1 cellular context compared by ENCODE assay signal in genomic region chr4:89110986-89111832, GRCh38.
TF ChIP-seq lines count a peak whose summit lies in the region.

TIGD2 (plus strand) TSS chr4:89111533; CDS start chr4:89112975, 1,442 bp downstream.

TF ChIP-seq in HepG2, 621 proteins besides CTCF, POLR2A, EP300 and RAD21 (continued from another document and continues in another):
- peak; percentile 59 to 79; a peak in 1 of 4 replicates for TF ChIP-seq HMGXB4 (CRISPR knock-in tag; IDR thresholded peaks at IDR 0.05; ENCODE audit: borderline replicate concordance in 1 of 2, low read depth in 1 of 2)
- TF ChIP-seq CENPX (CRISPR knock-in tag; IDR thresholded peaks at IDR 0.05): no peak
- TF ChIP-seq, protein P1, sequence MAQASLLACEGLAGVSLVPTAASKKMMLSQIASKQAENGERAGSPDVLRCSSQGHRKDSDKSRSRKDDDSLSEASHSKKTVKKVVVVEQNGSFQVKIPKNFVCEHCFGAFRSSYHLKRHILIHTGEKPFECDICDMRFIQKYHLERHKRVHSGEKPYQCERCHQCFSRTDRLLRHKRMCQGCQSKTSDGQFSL (CRISPR knock-in tag; IDR thresholded peaks at IDR 0.05): no peak
- 0 out of 2 replicates have a peak, but pooled peaks have one; percentile 18 for TF ChIP-seq ZBTB26 (CRISPR knock-in tag; IDR thresholded peaks at IDR 0.05; ENCODE audit: borderline replicate concordance)
- peak; percentile 47 for TF ChIP-seq NFKBIZ (CRISPR knock-in tag; IDR thresholded peaks at IDR 0.05)
- TF ChIP-seq JUN (CRISPR knock-in tag; IDR thresholded peaks at IDR 0.05): no peak
- TF ChIP-seq ZSCAN29 (CRISPR knock-in tag; conservative IDR thresholded peaks at IDR 0.05): no peak
- no peak for TF ChIP-seq SMARCC2 (IDR thresholded peaks at IDR 0.05)
- TF ChIP-seq ZNF326 (CRISPR knock-in tag; IDR thresholded peaks at IDR 0.05; ENCODE audit: borderline replicate concordance): no peak
- no peak for TF ChIP-seq HCFC1 (IDR thresholded peaks at IDR 0.05; ENCODE audit: low read depth, low read length)
- peak; percentile 93; the same call in 1 of the 2 replicates for TF ChIP-seq ZNF790 (CRISPR knock-in tag; IDR thresholded peaks at IDR 0.05; ENCODE audit: borderline replicate concordance)
- no peak for TF ChIP-seq U2AF2 (IDR thresholded peaks at IDR 0.05; ENCODE audit: low read depth, low read length)
- TF ChIP-seq ATF7-NPFF (CRISPR knock-in tag; IDR thresholded peaks at IDR 0.05; ENCODE audit: low read depth): peak; percentile 82
- no peak for TF ChIP-seq SIX1 (CRISPR knock-in tag; IDR thresholded peaks at IDR 0.05; ENCODE audit: borderline replicate concordance)
- no peak for TF ChIP-seq NR2F6 (IDR thresholded peaks at IDR 0.05)
- TF ChIP-seq NR2F6 (CRISPR knock-in tag; IDR thresholded peaks at IDR 0.05): no peak
- TF ChIP-seq SMC3 (IDR thresholded peaks at IDR 0.05; ENCODE audit: low read length): no peak; the same call in 1 of the 2 replicates
- TF ChIP-seq ZNF280B (CRISPR knock-in tag; IDR thresholded peaks at IDR 0.05; ENCODE audit: borderline replicate concordance): peak; percentile 51; the same call in 1 of the 2 replicates
- TF ChIP-seq, protein P2, sequence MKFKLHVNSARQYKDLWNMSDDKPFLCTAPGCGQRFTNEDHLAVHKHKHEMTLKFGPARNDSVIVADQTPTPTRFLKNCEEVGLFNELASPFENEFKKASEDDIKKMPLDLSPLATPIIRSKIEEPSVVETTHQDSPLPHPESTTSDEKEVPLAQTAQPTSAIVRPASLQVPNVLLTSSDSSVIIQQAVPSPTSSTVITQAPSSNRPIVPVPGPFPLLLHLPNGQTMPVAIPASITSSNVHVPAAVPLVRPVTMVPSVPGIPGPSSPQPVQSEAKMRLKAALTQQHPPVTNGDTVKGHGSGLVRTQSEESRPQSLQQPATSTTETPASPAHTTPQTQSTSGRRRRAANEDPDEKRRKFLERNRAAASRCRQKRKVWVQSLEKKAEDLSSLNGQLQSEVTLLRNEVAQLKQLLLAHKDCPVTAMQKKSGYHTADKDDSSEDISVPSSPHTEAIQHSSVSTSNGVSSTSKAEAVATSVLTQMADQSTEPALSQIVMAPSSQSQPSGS (CRISPR knock-in tag; IDR thresholded peaks at IDR 0.05): no peak; the same call in 1 of the 2 replicates
- no peak for TF ChIP-seq KLF13 (CRISPR knock-in tag; IDR thresholded peaks at IDR 0.05)
- 0 out of 2 replicates have a peak, but pooled peaks have one; percentile 59 for TF ChIP-seq ZXDC (CRISPR knock-in tag; IDR thresholded peaks at IDR 0.05)
- peak; percentile 40; the same call in 1 of the 2 replicates for TF ChIP-seq ARNTL (CRISPR knock-in tag; IDR thresholded peaks at IDR 0.05)
- TF ChIP-seq, protein P3, sequence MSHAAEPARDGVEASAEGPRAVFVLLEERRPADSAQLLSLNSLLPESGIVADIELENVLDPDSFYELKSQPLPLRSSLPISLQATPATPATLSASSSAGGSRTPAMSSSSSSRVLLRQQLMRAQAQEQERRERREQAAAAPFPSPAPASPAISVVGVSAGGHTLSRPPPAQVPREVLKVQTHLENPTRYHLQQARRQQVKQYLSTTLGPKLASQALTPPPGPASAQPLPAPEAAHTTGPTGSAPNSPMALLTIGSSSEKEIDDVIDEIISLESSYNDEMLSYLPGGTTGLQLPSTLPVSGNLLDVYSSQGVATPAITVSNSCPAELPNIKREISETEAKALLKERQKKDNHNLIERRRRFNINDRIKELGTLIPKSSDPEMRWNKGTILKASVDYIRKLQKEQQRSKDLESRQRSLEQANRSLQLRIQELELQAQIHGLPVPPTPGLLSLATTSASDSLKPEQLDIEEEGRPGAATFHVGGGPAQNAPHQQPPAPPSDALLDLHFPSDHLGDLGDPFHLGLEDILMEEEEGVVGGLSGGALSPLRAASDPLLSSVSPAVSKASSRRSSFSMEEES (CRISPR knock-in tag; IDR thresholded peaks at IDR 0.05): peak; percentile 54; the same call in 1 of the 2 replicates
- TF ChIP-seq TEAD2 (CRISPR knock-in tag; IDR thresholded peaks at IDR 0.05): no peak
- no peak for TF ChIP-seq ZNF34 (CRISPR knock-in tag; IDR thresholded peaks at IDR 0.05; ENCODE audit: borderline replicate concordance)
- peak; percentile 80 for TF ChIP-seq PHF8 (CRISPR knock-in tag; IDR thresholded peaks at IDR 0.05)
- TF ChIP-seq ZNF234 (CRISPR knock-in tag; conservative IDR thresholded peaks at IDR 0.05): peak; percentile 64
- TF ChIP-seq FUBP1 (CRISPR knock-in tag; IDR thresholded peaks at IDR 0.05; ENCODE audit: borderline replicate concordance): no peak
- TF ChIP-seq FOXK2 (IDR thresholded peaks at IDR 0.05): peak; percentile 60; the same call in 1 of the 2 replicates
- no peak for TF ChIP-seq ZBTB1 (CRISPR knock-in tag; IDR thresholded peaks at IDR 0.05; ENCODE audit: borderline replicate concordance)
- TF ChIP-seq, protein P4, sequence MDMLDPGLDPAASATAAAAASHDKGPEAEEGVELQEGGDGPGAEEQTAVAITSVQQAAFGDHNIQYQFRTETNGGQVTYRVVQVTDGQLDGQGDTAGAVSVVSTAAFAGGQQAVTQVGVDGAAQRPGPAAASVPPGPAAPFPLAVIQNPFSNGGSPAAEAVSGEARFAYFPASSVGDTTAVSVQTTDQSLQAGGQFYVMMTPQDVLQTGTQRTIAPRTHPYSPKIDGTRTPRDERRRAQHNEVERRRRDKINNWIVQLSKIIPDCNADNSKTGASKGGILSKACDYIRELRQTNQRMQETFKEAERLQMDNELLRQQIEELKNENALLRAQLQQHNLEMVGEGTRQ (IDR thresholded peaks at IDR 0.05; ENCODE audit: low read depth, low read length): no peak
- TF ChIP-seq, protein P4 (CRISPR knock-in tag; IDR thresholded peaks at IDR 0.05; ENCODE audit: borderline replicate concordance): no peak
- no peak for TF ChIP-seq MED8 (CRISPR knock-in tag; IDR thresholded peaks at IDR 0.05; ENCODE audit: insufficient replicate concordance)
- no peak for TF ChIP-seq ZFP36 (IDR thresholded peaks at IDR 0.05; ENCODE audit: borderline replicate concordance, low read depth, low read length, partially characterized antibody)
- TF ChIP-seq, protein P5, sequence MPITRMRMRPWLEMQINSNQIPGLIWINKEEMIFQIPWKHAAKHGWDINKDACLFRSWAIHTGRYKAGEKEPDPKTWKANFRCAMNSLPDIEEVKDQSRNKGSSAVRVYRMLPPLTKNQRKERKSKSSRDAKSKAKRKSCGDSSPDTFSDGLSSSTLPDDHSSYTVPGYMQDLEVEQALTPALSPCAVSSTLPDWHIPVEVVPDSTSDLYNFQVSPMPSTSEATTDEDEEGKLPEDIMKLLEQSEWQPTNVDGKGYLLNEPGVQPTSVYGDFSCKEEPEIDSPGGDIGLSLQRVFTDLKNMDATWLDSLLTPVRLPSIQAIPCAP (CRISPR knock-in tag; IDR thresholded peaks at IDR 0.05; ENCODE audit: low read depth): no peak
- TF ChIP-seq E2F1 (CRISPR knock-in tag; IDR thresholded peaks at IDR 0.05): 0 out of 2 replicates have a peak, but pooled peaks have one; percentile 27
- no peak for TF ChIP-seq PHF5A (CRISPR knock-in tag; IDR thresholded peaks at IDR 0.05; ENCODE audit: low read depth, unreplicated experiment)
- TF ChIP-seq ZMAT3 (CRISPR knock-in tag; conservative IDR thresholded peaks at IDR 0.05): peak; percentile 89
- no peak for TF ChIP-seq FIP1L1 (IDR thresholded peaks at IDR 0.05; ENCODE audit: borderline replicate concordance, insufficient read depth, low read depth, low read length)
- peak; percentile 55; the same call in 1 of the 2 replicates for TF ChIP-seq ZNF441 (CRISPR knock-in tag; IDR thresholded peaks at IDR 0.05; ENCODE audit: borderline replicate concordance)
